Comparison of ENCODE assay signal across 9 cellular contexts in genomic region chr1:17586172-17586963, GRCh38. TPM values are rescaled to one million over a fixed set of nuclear protein-coding genes. Genes with fewer than 3 reads are reported as not detected.
DNase-seq lines count a peak whose midpoint lies in the region; ATAC-seq and TF ChIP-seq lines count a peak whose summit lies in the region.
"Had no signal": no experiment of that assay in that cellular context is flagged by ENCODE, and none has a peak within 500 bp of the region (broad histone marks: within the 10 kb centered on the region; RNA-seq: fewer than 3 reads in every experiment).

No MANE protein-coding gene starts in this region.

- H3K4me1 Mint-ChIP-seq in GM23338, result peaks cover 61% of the 10 kb centered on the region

- 44 to 66% methylated on average over 10 of the region's 10 CpGs for WGBS in sigmoid colon, 2 donors

- TF ChIP-seq CTCF in GM23338 (conservative IDR thresholded peaks at IDR 0.05; ENCODE audit: low read depth in 2 of 2), result no peak
- TF ChIP-seq CTCF in foreskin fibroblast (IDR thresholded peaks at IDR 0.05; ENCODE audit: low read depth, low read length), result no peak
- TF ChIP-seq CTCF in sigmoid colon (IDR thresholded peaks at IDR 0.05), result no peak

- no peaks in the 10 kb centered on the region for H3K27me3 ChIP-seq in GM23338 (ENCODE audit: insufficient read depth)
- no peaks in the 10 kb centered on the region for H3K27me3 ChIP-seq in SJSA1 (replicated peaks)
- H3K27me3 ChIP-seq in sigmoid colon, result no peaks in the 10 kb centered on the region

- no peak overlapping the region for H2AFZ ChIP-seq in GM23338

- DNase-seq in GM23338 (ENCODE audit: low spot score) (peak; percentile 72), SJSA1 (ENCODE audit: low read depth in 1 of 2, low spot score in 2 of 2) (peak; percentile 51 to 77), foreskin fibroblast (peak; percentile 92 to 95), sigmoid colon (peak; percentile 82), COLO668 (lab: John Stamatoyannopoulos, UW; ENCODE audit: unreplicated experiment) (no peak)
- DNase-seq in stimulated activated CD4-positive, alpha-beta T cell treated with anti-CD3 and anti-CD28 coated beads, Interleukin-4, amount 100 ng/mL, for 1 hour, result no peak
- DNase-seq: KG1 had no signal

- peak overlapping the region; percentile 73 for H3K4me2 ChIP-seq in GM23338

- H3K27ac ChIP-seq in GM23338 (ENCODE audit: low read depth) (peak overlapping the region; percentile 93), SJSA1 (peak overlapping the region; percentile 90), sigmoid colon (peak overlapping the region; percentile 69 to 90 (median 81))

- TF ChIP-seq EP300 in sigmoid colon (IDR thresholded peaks at IDR 0.05), result no peak

- peak overlapping the region; percentile 60; the same call in 1 of the 2 replicates for H3K27ac Mint-ChIP-seq in GM23338

- intact Hi-C loops in sigmoid colon (cut with DNase I), result no loop called here

- H3K9me3 Mint-ChIP-seq in GM23338, result no peaks in the 10 kb centered on the region

- H3K36me3 ChIP-seq in GM23338 (ENCODE audit: insufficient read depth), result 0 out of 2 replicates have a peak, but pooled peaks cover 6% of the 10 kb centered on the region
- peaks cover 2% of the 10 kb centered on the region; the same call in 1 of the 2 replicates for H3K36me3 ChIP-seq in SJSA1
- H3K36me3 ChIP-seq in sigmoid colon, result peaks cover 0 to 5% (median 0%) of the 10 kb centered on the region in 4 donors

- ATAC-seq in GM23338 (peak; percentile 74), GM18505 (IDR thresholded peaks at IDR 0.05; ENCODE audit: unreplicated experiment) (no peak), HG03159 (IDR thresholded peaks at IDR 0.05; ENCODE audit: unreplicated experiment) (no peak)

- H3K4me1 ChIP-seq in GM23338 (ENCODE audit: insufficient read depth), result peaks cover 47% of the 10 kb centered on the region
- H3K4me1 ChIP-seq in SJSA1 (replicated peaks), result peaks cover 37% of the 10 kb centered on the region
- H3K4me1 ChIP-seq in sigmoid colon, result peaks cover 0 to 58% (median 42%) of the 10 kb centered on the region in 4 donors

- H3K36me3 Mint-ChIP-seq in GM23338 (ENCODE audit: low read depth), result peaks cover 35% of the 10 kb centered on the region

- no peaks in the 10 kb centered on the region for H3K9me2 ChIP-seq in GM23338 (ENCODE audit: insufficient read depth)

- 0 out of 2 replicates have a peak, but pooled peaks cover 3% of the 10 kb centered on the region for H3K79me2 ChIP-seq in GM23338 (replicated peaks; ENCODE audit: insufficient read depth)

- H3K4me3 Mint-ChIP-seq in GM23338, result no peak overlapping the region; the same call in 2 of the 3 replicates

- peaks cover 21% of the 10 kb centered on the region for H3K27me3 Mint-ChIP-seq in GM23338 (ENCODE audit: insufficient read depth, low read depth, poor library complexity)

- peaks cover 17% of the 10 kb centered on the region for H3F3A ChIP-seq in GM23338 (replicated peaks; ENCODE audit: low read depth)

- no peak for TF ChIP-seq POLR2A in sigmoid colon (IDR thresholded peaks at IDR 0.05)
- no peak for TF ChIP-seq POLR2A in GM18505 (IDR thresholded peaks at IDR 0.05; ENCODE audit: borderline replicate concordance, extremely low read depth, insufficient read depth, insufficient read length)

- H3K4me3 ChIP-seq in GM23338, result no peak overlapping the region
- H3K4me3 ChIP-seq in SJSA1, result no peak overlapping the region
- no peak overlapping the region for H3K4me3 ChIP-seq in foreskin fibroblast (ENCODE audit: low read depth in 1 of 2, low read length in 2 of 2)
- no peak overlapping the region for H3K4me3 ChIP-seq in sigmoid colon

- H4K20me1 ChIP-seq in GM23338 (replicated peaks; ENCODE audit: insufficient read depth), result no peaks in the 10 kb centered on the region; the same call in 1 of the 2 replicates

- no peaks in the 10 kb centered on the region for H3K9me3 ChIP-seq in SJSA1 (replicated peaks)
- H3K9me3 ChIP-seq in sigmoid colon, result no peaks in the 10 kb centered on the region

TF ChIP-seq in GM23338, 12 proteins besides CTCF, POLR2A, EP300 and RAD21 (continues in another document):
- no peak for TF ChIP-seq ZNF331 (CRISPR knock-in tag; IDR thresholded peaks at IDR 0.05; ENCODE audit: low read depth)
- TF ChIP-seq NANOG (IDR thresholded peaks at IDR 0.05; ENCODE audit: borderline replicate concordance), result no peak
- TF ChIP-seq, protein P1, sequence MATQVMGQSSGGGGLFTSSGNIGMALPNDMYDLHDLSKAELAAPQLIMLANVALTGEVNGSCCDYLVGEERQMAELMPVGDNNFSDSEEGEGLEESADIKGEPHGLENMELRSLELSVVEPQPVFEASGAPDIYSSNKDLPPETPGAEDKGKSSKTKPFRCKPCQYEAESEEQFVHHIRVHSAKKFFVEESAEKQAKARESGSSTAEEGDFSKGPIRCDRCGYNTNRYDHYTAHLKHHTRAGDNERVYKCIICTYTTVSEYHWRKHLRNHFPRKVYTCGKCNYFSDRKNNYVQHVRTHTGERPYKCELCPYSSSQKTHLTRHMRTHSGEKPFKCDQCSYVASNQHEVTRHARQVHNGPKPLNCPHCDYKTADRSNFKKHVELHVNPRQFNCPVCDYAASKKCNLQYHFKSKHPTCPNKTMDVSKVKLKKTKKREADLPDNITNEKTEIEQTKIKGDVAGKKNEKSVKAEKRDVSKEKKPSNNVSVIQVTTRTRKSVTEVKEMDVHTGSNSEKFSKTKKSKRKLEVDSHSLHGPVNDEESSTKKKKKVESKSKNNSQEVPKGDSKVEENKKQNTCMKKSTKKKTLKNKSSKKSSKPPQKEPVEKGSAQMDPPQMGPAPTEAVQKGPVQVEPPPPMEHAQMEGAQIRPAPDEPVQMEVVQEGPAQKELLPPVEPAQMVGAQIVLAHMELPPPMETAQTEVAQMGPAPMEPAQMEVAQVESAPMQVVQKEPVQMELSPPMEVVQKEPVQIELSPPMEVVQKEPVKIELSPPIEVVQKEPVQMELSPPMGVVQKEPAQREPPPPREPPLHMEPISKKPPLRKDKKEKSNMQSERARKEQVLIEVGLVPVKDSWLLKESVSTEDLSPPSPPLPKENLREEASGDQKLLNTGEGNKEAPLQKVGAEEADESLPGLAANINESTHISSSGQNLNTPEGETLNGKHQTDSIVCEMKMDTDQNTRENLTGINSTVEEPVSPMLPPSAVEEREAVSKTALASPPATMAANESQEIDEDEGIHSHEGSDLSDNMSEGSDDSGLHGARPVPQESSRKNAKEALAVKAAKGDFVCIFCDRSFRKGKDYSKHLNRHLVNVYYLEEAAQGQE (IDR thresholded peaks at IDR 0.05; ENCODE audit: unreplicated experiment), result no peak
- TF ChIP-seq, protein P2, sequence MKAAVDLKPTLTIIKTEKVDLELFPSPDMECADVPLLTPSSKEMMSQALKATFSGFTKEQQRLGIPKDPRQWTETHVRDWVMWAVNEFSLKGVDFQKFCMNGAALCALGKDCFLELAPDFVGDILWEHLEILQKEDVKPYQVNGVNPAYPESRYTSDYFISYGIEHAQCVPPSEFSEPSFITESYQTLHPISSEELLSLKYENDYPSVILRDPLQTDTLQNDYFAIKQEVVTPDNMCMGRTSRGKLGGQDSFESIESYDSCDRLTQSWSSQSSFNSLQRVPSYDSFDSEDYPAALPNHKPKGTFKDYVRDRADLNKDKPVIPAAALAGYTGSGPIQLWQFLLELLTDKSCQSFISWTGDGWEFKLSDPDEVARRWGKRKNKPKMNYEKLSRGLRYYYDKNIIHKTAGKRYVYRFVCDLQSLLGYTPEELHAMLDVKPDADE (IDR thresholded peaks at IDR 0.05), result no peak
- TF ChIP-seq POLR2AphosphoS5 (IDR thresholded peaks at IDR 0.05; ENCODE audit: low read depth), result no peak

RNA-seq across cellular contexts. Expression of gene ARHGEF10L, which starts 46.9 kb away (rescaled TPM):
- 37.9 and 46.8 TPM in 2 replicates for total RNA-seq in GM23338 (2014; rRNA removed; shearing (Covaris generic))
- polyA plus RNA-seq in GM23338 (2016; fragmentation: Nextera tagmentation; extraction: Ambion mirVana), result 12.1 and 13.4 TPM in 2 replicates
- total RNA-seq in SJSA1 (2014; rRNA removed; shearing (Covaris generic)), result 12.8 and 13.6 TPM in 2 replicates
- 10 to 100 TPM; 25.0 to 44.9 (median 32.1) TPM for total RNA-seq in sigmoid colon
- 10 to 100 TPM; 28.7 to 76.2 (median 33.0) TPM for polyA plus RNA-seq in sigmoid colon

Comparison
In these comparisons a context has a peak if more than half of its experiments do, and no peak if none do; other contexts are left out.
1. DNase-seq: peak in GM23338 (single experiment), SJSA1 (2 of 2), foreskin fibroblast (2 of 2) and sigmoid colon (single experiment); none in COLO668 (single experiment) and stimulated activated CD4-positive, alpha-beta T cell treated with anti-CD3 and anti-CD28 coated beads, Interleukin-4, amount 100 ng/mL, for 1 hour (single experiment).
2. Peak in every context shown above with its lines, with median percentiles within 50 percentile points of each other: H3K27ac ChIP-seq.